In the genomic region with DNA sequence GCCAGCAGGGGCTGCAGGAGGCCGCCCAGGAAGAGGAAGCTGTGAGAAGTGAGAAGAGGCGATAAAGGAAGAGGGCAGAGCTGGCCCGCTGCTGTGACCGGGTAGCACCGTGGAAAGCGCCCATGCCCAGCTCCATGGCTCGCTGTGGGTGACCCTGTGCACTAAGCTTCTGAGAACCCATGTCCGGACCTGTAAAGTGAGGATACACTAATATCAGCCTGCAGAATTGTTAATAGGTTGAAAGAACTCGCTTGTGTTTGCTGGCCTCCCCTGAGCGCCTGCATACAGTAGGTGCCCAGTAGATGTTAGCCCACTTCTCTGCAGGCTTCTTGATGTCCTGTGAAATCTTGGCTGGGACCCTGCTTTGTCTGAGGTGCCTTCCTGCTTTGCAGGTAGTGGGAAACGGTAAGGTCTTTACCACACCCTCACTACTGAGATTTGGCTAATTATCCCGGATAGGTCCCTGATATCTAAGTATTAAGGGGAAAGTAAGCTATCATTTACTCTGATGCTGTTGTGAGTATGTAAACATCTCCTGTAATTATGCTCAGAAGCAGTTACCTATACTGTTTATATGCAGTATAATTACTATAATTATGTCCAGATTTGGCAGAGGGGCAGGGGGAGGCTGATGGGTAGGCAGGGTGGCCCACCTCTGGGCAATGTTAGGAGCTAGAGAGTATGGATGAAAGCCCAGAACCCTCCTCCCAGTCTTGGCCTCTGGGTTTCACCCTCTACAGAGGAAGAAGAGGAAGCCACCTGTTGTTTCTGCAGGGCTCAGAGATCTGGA, we compare ENCODE assay signal across 8 cellular contexts. TPM values are rescaled to one million over a fixed set of nuclear protein-coding genes. Genes with fewer than 3 reads are reported as not detected.
DNase-seq lines count a peak whose midpoint lies in the region; TF ChIP-seq lines count a peak whose summit lies in the region.

No MANE protein-coding gene starts in this region.

- H3K79me2 ChIP-seq in PC-9 (ENCODE audit: low read depth) (peaks cover 34% of the 10 kb centered on the region; the same call in 1 of the 2 replicates), neural progenitor cell (ENCODE audit: low read depth) (no peaks in the 10 kb centered on the region)

- H3K9ac ChIP-seq in neural progenitor cell = no peak overlapping the region

- peak overlapping the region; percentile 86 for H3K4me3 Mint-ChIP-seq in neural progenitor cell

- no TSS peak for BruUV-seq in PC-9 (replicated peaks; lab: Mats Ljungman, UMichigan)

- H3K36me3 ChIP-seq in PC-9 (ENCODE audit: low read depth) = no peaks in the 10 kb centered on the region
- H3K36me3 ChIP-seq in effector memory CD4-positive, alpha-beta T cell (ENCODE audit: control insufficient read depth, insufficient read depth, low read length) = no peaks in the 10 kb centered on the region
- H3K36me3 ChIP-seq in neural progenitor cell = no peaks in the 10 kb centered on the region

- H3K4me2 ChIP-seq in PC-9 (peak overlapping the region; percentile 94), neural progenitor cell (peak overlapping the region; percentile 100)

- no peak for TF ChIP-seq CTCF in PC-9 (conservative IDR thresholded peaks at IDR 0.05)
- TF ChIP-seq CTCF in neural progenitor cell (IDR thresholded peaks at IDR 0.05) = no peak

- intact Hi-C loops in PC-9 (cut with micrococcal nuclease; ENCODE audit: unreplicated experiment) = loop anchor here (1.0 kb wide), 1 partner anchor 28 kb away; no protein-coding TSS in a partner anchor

- CTCF ChIA-PET in PC-9 (lab: Charles Lee) = interaction anchor here (0.7 kb wide), 1 partner anchor 35 kb away, joined by 3 read pairs; no protein-coding TSS in a partner anchor

- H3K27me3 Mint-ChIP-seq in neural progenitor cell (ENCODE audit: insufficient read depth, low read depth) = peaks cover 18% of the 10 kb centered on the region

- H3K27me3 ChIP-seq in PC-9 (ENCODE audit: insufficient read depth, low read depth) = no peaks in the 10 kb centered on the region
- no peaks in the 10 kb centered on the region for H3K27me3 ChIP-seq in effector memory CD4-positive, alpha-beta T cell (replicated peaks; ENCODE audit: control insufficient read depth, insufficient read depth, low read length, poor library complexity, severe bottlenecking)
- H3K27me3 ChIP-seq in neural progenitor cell = peaks cover 37% of the 10 kb centered on the region

- H3K9me3 ChIP-seq in PC-9 (ENCODE audit: insufficient read depth, low read depth) (no peaks in the 10 kb centered on the region), neural progenitor cell (ENCODE audit: low read depth) (no peaks in the 10 kb centered on the region)
- H3K9me3 ChIP-seq in effector memory CD4-positive, alpha-beta T cell (ENCODE audit: control insufficient read depth, low read length) = no peaks in the 10 kb centered on the region

- H4K20me1 ChIP-seq in PC-9 (ENCODE audit: insufficient read depth) = no peaks in the 10 kb centered on the region
- H4K20me1 ChIP-seq in neural progenitor cell (ENCODE audit: low read depth) = no peaks in the 10 kb centered on the region

- no peaks in the 10 kb centered on the region for H3K36me3 Mint-ChIP-seq in neural progenitor cell

- H3K4me1 ChIP-seq in PC-9 (replicated peaks; ENCODE audit: insufficient read depth) (peaks cover 53% of the 10 kb centered on the region), neural progenitor cell (peaks cover 32% of the 10 kb centered on the region)
- H3K4me1 ChIP-seq in effector memory CD4-positive, alpha-beta T cell (ENCODE audit: control insufficient read depth, insufficient read depth, low read length, poor library complexity, severe bottlenecking) = peaks cover 25% of the 10 kb centered on the region

- peaks cover 26% of the 10 kb centered on the region for H3K4me1 Mint-ChIP-seq in neural progenitor cell

- H3F3A ChIP-seq in PC-9 (ENCODE audit: insufficient read depth, low read depth) = peaks cover 35% of the 10 kb centered on the region
- peaks cover 25% of the 10 kb centered on the region for H3F3A ChIP-seq in neural progenitor cell (ENCODE audit: low read depth)

- DNase-seq in SHP77 treated with DMSO at 0.1 percent for 48 hours (lab: John Stamatoyannopoulos, UW) (peak; percentile 39), SHP77 (lab: John Stamatoyannopoulos, UW) (no peak), PC-9 (no peak), neural progenitor cell (ENCODE audit: low spot score) (no peak), GM19238 (ENCODE audit: insufficient read length, low spot score) (no peak), NCI-H1694 treated with DMSO at 0.1 percent for 48 hours (lab: John Stamatoyannopoulos, UW) (no peak), OCI-M1 (lab: John Stamatoyannopoulos, UW) (no peak)
- DNase-seq in effector memory CD4-positive, alpha-beta T cell = peak in 2 of 3 donors; percentile 17 to 24

- H3K27ac ChIP-seq in PC-9 (no peak overlapping the region), neural progenitor cell (no peak overlapping the region)
- H3K27ac ChIP-seq in effector memory CD4-positive, alpha-beta T cell (ENCODE audit: insufficient read depth, low read length, poor library complexity, severe bottlenecking) = peak overlapping the region; percentile 67

- no peaks in the 10 kb centered on the region for H3K9me3 Mint-ChIP-seq in neural progenitor cell

- peak overlapping the region; percentile 87 for H2AFZ ChIP-seq in PC-9
- H2AFZ ChIP-seq in neural progenitor cell (replicated peaks) = peak overlapping the region; percentile 99

- POLR2A ChIA-PET in PC-9 (lab: Charles Lee; ENCODE audit: unreplicated experiment) = interaction anchor here (0.6 to 0.7 kb wide), 2 partner anchors 30 to 75 kb away, joined by 3 to 14 read pairs; no protein-coding TSS in a partner anchor

- no peak overlapping the region for H3K27ac Mint-ChIP-seq in neural progenitor cell

- no peaks in the 10 kb centered on the region for H3K9me2 ChIP-seq in PC-9 (ENCODE audit: insufficient read depth)

- H3K4me3 ChIP-seq in PC-9 = peak overlapping the region; percentile 87; the same call in 1 of the 2 replicates
- H3K4me3 ChIP-seq in effector memory CD4-positive, alpha-beta T cell (ENCODE audit: insufficient read depth, low read depth, low read length, poor library complexity, severe bottlenecking) = peak overlapping the region; percentile 65
- H3K4me3 ChIP-seq in neural progenitor cell = peak overlapping the region; percentile 79

RNA-seq across cellular contexts. Expression of a gene that starts 1.2 kb away (rescaled TPM):
- total RNA-seq in PC-9 (2021) (31.8 and 43.6 TPM in 2 replicates), neural progenitor cell (ENCODE audit: low replicate concordance) (1.0 and 1.8 TPM in 2 replicates)

RNA-seq across cellular contexts. Expression of a gene that starts 46.7 kb away (rescaled TPM):
- 3,914 and 4,011 TPM in 2 replicates for total RNA-seq in PC-9 (2021)
- 1,927 and 1,962 TPM in 2 replicates for total RNA-seq in neural progenitor cell (ENCODE audit: low replicate concordance)

Comparison
In these comparisons a context has a peak if more than half of its experiments do, and no peak if none do; other contexts are left out.
1. DNase-seq: peak in SHP77 treated with DMSO at 0.1 percent for 48 hours (single experiment) and effector memory CD4-positive, alpha-beta T cell (2 of 3); none in SHP77 (0 of 2), PC-9 (0 of 2), neural progenitor cell (single experiment), GM19238 (single experiment), NCI-H1694 treated with DMSO at 0.1 percent for 48 hours (single experiment) and OCI-M1 (single experiment).
2. RNA of a gene that starts 1.2 kb away (total RNA-seq): 31.8 to 43.6 TPM in PC-9; 1.0 to 1.8 TPM in neural progenitor cell; every median in the first group is over 10 times any median in the second.
3. Peak in every context shown above with its lines, with median percentiles within 50 percentile points of each other: H3K4me3 ChIP-seq.